In genomic region chr13:44917589-44918322, GRCh38 we compare ENCODE assay signal across 8 cellular contexts.
DNase-seq lines count a peak whose midpoint lies in the region; TF ChIP-seq lines count a peak whose summit lies in the region.

No MANE protein-coding gene starts in this region.

- peak overlapping the region; percentile 68 for H3K9ac ChIP-seq in ES-I3 (ENCODE audit: low read depth, low read length)

- H3K9me3 Mint-ChIP-seq in neural crest cell, result no peaks in the 10 kb centered on the region

- H3K27me3 ChIP-seq in HAP-1 (ENCODE audit: low read depth) (no peaks in the 10 kb centered on the region), MG63 (no peaks in the 10 kb centered on the region), stomach (no peaks in the 10 kb centered on the region)

- TF ChIP-seq CTCF in neural crest cell (conservative IDR thresholded peaks at IDR 0.05) (peak; percentile 59), stomach (IDR thresholded peaks at IDR 0.05) (peak in 3 of 7 experiments; percentile 27 to 57 (median 51))

- in situ Hi-C loops in HAP-1 (cut with MboI; ENCODE audit: low sequenced_read_pairs), result no loop called here

- intact Hi-C loops in stomach (cut with DNase I; ENCODE audit: low total_unique reads), result no loop called here

- no peak overlapping the region for H3K4me3 Mint-ChIP-seq in neural crest cell

- TF ChIP-seq POLR2A in stomach (IDR thresholded peaks at IDR 0.05), result no peak

- H3K27me3 Mint-ChIP-seq in neural crest cell (ENCODE audit: low read depth), result no peaks in the 10 kb centered on the region

- TF ChIP-seq EP300 in stomach (IDR thresholded peaks at IDR 0.05), result no peak

- WGBS in stomach, 5 donors, result 0 to 1% (median 0%) methylated on average over 41 of the region's 41 CpGs

- H3K9me3 ChIP-seq in ES-I3 (ENCODE audit: control insufficient read depth, insufficient read depth, low read length) (0 out of 2 replicates have a peak, but pooled peaks cover 2% of the 10 kb centered on the region), HAP-1 (no peaks in the 10 kb centered on the region), MG63 (no peaks in the 10 kb centered on the region), stomach (no peaks in the 10 kb centered on the region)

- no peak overlapping the region for H3K27ac Mint-ChIP-seq in neural crest cell (ENCODE audit: unreplicated experiment)

- peak; percentile 95 to 99 for DNase-seq in HAP-1 (ENCODE audit: low spot score in 2 of 2)
- DNase-seq in MG63, result peak; percentile 95
- DNase-seq in SIG-M5 (lab: John Stamatoyannopoulos, UW), result peak; percentile 91
- peak; percentile 95 for DNase-seq in activated gamma-delta T cell treated with anti-CD3 and anti-CD28 coated beads, Interleukin-2, amount 50 U/mL, for 16 hours (ENCODE audit: low read depth)
- peak; percentile 97 for DNase-seq in foreskin melanocyte
- DNase-seq in neural crest cell (ENCODE audit: low read depth, low spot score), result peak; percentile 96
- DNase-seq in stomach, result peak; percentile 97

- H3K36me3 ChIP-seq in ES-I3 (ENCODE audit: insufficient read depth, low read length) (no peaks in the 10 kb centered on the region), HAP-1 (replicated peaks) (no peaks in the 10 kb centered on the region), MG63 (no peaks in the 10 kb centered on the region), stomach (no peaks in the 10 kb centered on the region)

- peaks cover 10% of the 10 kb centered on the region for H3K4me1 Mint-ChIP-seq in neural crest cell

- no peaks in the 10 kb centered on the region for H3K36me3 Mint-ChIP-seq in neural crest cell (ENCODE audit: low read depth)

- peak overlapping the region; percentile 35 for H3K4me3 ChIP-seq in HAP-1
- H3K4me3 ChIP-seq in MG63, result peak overlapping the region; percentile 54
- peak overlapping the region; percentile 35 to 44 (median 42) for H3K4me3 ChIP-seq in stomach

- H3K4me1 ChIP-seq in ES-I3 (ENCODE audit: insufficient read depth, low read length) (peaks cover 13% of the 10 kb centered on the region; the same call in 1 of the 2 replicates), HAP-1 (peaks cover 11% of the 10 kb centered on the region), stomach (peaks cover 29 to 55% (median 43%) of the 10 kb centered on the region in 4 donors)

- peak overlapping the region; percentile 91 to 99 (median 93) for H3K27ac ChIP-seq in stomach

Comparison
In these comparisons a context has a peak if more than half of its experiments do, and no peak if none do; other contexts are left out.
1. Peak in every context shown above with its lines: DNase-seq, H3K4me3 ChIP-seq and H3K27ac ChIP-seq.